Comparison of ENCODE assay signal across 10 cellular contexts in the genomic region with DNA sequence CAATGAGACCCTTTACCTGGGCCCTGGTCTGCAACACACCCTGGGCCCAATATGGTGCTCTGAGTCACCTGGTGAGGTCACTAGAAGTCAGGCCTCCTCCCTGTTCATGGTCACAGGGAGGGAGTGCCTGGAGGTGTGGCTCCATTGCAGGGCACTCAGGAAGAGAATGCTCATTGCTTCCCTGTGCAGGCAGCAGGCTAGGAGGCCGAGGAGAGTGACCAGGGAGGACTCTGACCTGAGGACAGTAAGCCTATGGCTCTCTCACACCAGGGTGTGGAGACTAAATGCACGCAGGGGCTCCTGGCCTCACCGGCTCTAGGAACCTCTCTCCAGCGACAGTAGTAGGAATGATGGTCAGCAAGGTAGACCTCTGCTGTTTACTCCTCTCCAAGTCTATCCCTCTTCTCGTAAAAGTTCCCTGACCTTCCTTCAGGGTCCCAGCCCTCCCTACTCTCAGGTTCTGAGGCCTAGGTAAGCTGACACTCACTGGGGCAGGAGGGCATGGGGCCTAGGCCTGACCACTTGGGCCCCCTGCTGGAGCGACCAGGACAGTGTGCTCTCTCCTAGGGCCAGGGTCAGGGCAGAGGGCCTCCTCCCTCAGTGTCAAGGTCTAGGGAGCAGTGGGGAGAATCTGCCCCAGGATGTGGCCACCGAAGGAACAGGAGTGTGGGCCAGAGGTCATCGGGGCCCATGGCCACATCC. TPM values are rescaled to one million over a fixed set of nuclear protein-coding genes. Genes with fewer than 3 reads are reported as not detected.
DNase-seq lines count a peak whose midpoint lies in the region; ATAC-seq and TF ChIP-seq lines count a peak whose summit lies in the region.
"Had no signal": no experiment of that assay in that cellular context is flagged by ENCODE, and none has a peak within 500 bp of the region (broad histone marks: within the 10 kb centered on the region; RNA-seq: fewer than 3 reads in every experiment).

No MANE protein-coding gene starts in this region.

- ATAC-seq in heart right ventricle (peak; percentile 49 to 82 (median 66)), GM21423 (IDR thresholded peaks at IDR 0.05; ENCODE audit: unreplicated experiment) (no peak), HG03520 (IDR thresholded peaks at IDR 0.05; ENCODE audit: unreplicated experiment) (no peak)

- no peak overlapping the region for H3K4me2 ChIP-seq in SK-N-SH

- H2AFZ ChIP-seq in SK-N-SH (ENCODE audit: low read depth) = no peak overlapping the region

- 94% methylated on average over 7 of the region's 8 CpGs for WGBS in SK-N-SH (ENCODE audit: low lambda C conversion rate)
- WGBS in heart right ventricle, 2 donors = 82 to 89% methylated on average over 8 of the region's 8 CpGs

- no peak overlapping the region for H3K4me3 ChIP-seq in SK-N-SH (ENCODE audit: low read depth in 2 of 2, low read length in 1 of 2)
- no peak overlapping the region for H3K4me3 ChIP-seq in heart right ventricle
- H3K4me3 ChIP-seq in retinal pigment epithelial cell (ENCODE audit: low read length) = no peak overlapping the region
- no peak overlapping the region for H3K4me3 ChIP-seq in dorsolateral prefrontal cortex

- no peaks in the 10 kb centered on the region for H4K20me1 ChIP-seq in SK-N-SH (ENCODE audit: insufficient read depth)

- H3K27ac ChIP-seq in SK-N-SH (ENCODE audit: low read depth in 2 of 2, low read length in 1 of 2) (no peak overlapping the region), heart right ventricle (no peak overlapping the region), dorsolateral prefrontal cortex (no peak overlapping the region)

- intact Hi-C loops in heart right ventricle (cut with DNase I) = loop anchor here in 5 of 10 donors (5.0 to 10.0 kb wide), 3 partner anchors 95 to 105 kb away; no protein-coding TSS in a partner anchor
- intact Hi-C loops in dorsolateral prefrontal cortex (cut with DNase I) = no loop called here

- TF ChIP-seq RAD21 in SK-N-SH (IDR thresholded peaks at IDR 0.05; ENCODE audit: low read length) = peak; percentile 24; the same call in 1 of the 2 replicates

- H3K27me3 ChIP-seq in SK-N-SH (ENCODE audit: insufficient read depth) (no peaks in the 10 kb centered on the region), heart right ventricle (no peaks in the 10 kb centered on the region), dorsolateral prefrontal cortex (peaks cover 0 to 4% (median 0%) of the 10 kb centered on the region in 45 donors)

- H3K36me3 ChIP-seq in SK-N-SH (replicated peaks in 1 of 2; ENCODE audit: control insufficient read depth in 1 of 2, insufficient read depth in 2 of 2, low read length in 1 of 2) (no peaks in the 10 kb centered on the region), heart right ventricle (no peaks in the 10 kb centered on the region)

- H3K4me1 ChIP-seq in SK-N-SH (ENCODE audit: control insufficient read depth in 1 of 2, insufficient read depth in 2 of 2, low read depth in 1 of 2, low read length in 1 of 2) (no peaks in the 10 kb centered on the region), heart right ventricle (peaks cover 0 to 10% (median 0%) of the 10 kb centered on the region in 9 donors)

- H3K79me2 ChIP-seq in SK-N-SH (ENCODE audit: insufficient read depth) = no peaks in the 10 kb centered on the region

- DNase-seq in SK-N-SH (no peak), heart right ventricle (no peak), retinal pigment epithelial cell (ENCODE audit: low read depth) (no peak), dorsolateral prefrontal cortex (no peak), HCEC 1CT (no peak)
- DNase-seq: activated CD4-positive, alpha-beta T cell treated with anti-CD3 and anti-CD28 coated beads for 1 hour; NCI-H748 treated with DMSO at 0.1 percent for 48 hours had no signal

- H3K9me2 ChIP-seq in SK-N-SH = no peaks in the 10 kb centered on the region

- H3F3A ChIP-seq in SK-N-SH (replicated peaks; ENCODE audit: insufficient read depth) = no peaks in the 10 kb centered on the region

- POLR2A ChIA-PET in SK-N-SH (lab: Yijun Ruan, JAX) = interaction anchor here (0.5 kb wide), 1 partner anchor 29 kb away, joined by 4 read pairs; no protein-coding TSS in a partner anchor

- TF ChIP-seq CTCF in GM12874 (IDR thresholded peaks at IDR 0.05; ENCODE audit: insufficient read depth, low read depth, low read length) (0 out of 2 replicates have a peak, but pooled peaks have one; percentile 18), SK-N-SH (IDR thresholded peaks at IDR 0.05) (no peak), heart right ventricle (IDR thresholded peaks at IDR 0.05) (peak in 8 of 9 donors; percentile 10 to 53 (median 40)), retinal pigment epithelial cell (conservative IDR thresholded peaks at IDR 0.05; ENCODE audit: low read depth, low read length) (peak; percentile 14), dorsolateral prefrontal cortex (IDR thresholded peaks at IDR 0.05 in 54 of 56, conservative IDR thresholded peaks at IDR 0.05 in 2 of 56; ENCODE audit: low read depth in 1 of 56, partially characterized antibody in 56 of 56) (peak in 7 of 56 donors; percentile 10 to 20 (median 13))

- CTCF ChIA-PET in SK-N-SH (lab: Yijun Ruan, JAX) = interaction anchor here (1.4 kb wide), 1 partner anchor 109 kb away, joined by 7 read pairs; no protein-coding TSS in a partner anchor

- H3K9ac ChIP-seq in SK-N-SH = no peak overlapping the region

- H3K9me3 ChIP-seq in SK-N-SH (no peaks in the 10 kb centered on the region), heart right ventricle (peaks cover 0 to 25% (median 3%) of the 10 kb centered on the region in 11 donors)

- no peak for TF ChIP-seq EP300 in SK-N-SH (IDR thresholded peaks at IDR 0.05; ENCODE audit: borderline replicate concordance in 1 of 2, low read depth in 1 of 2, low read length in 1 of 2)

TF ChIP-seq in SK-N-SH, 30 proteins besides CTCF, POLR2A, EP300 and RAD21:
- TF ChIP-seq SMC3 (IDR thresholded peaks at IDR 0.05; ENCODE audit: low read depth, low read length) (peak; percentile 25), MXI1 (IDR thresholded peaks at IDR 0.05; ENCODE audit: low read depth, low read length) (no peak)

RNA-seq across cellular contexts. Expression of gene SLCO2A1, which starts 9.6 kb away (rescaled TPM):
- polyA plus RNA-seq in SK-N-SH (2012; rRNA removed) = 5.8 and 9.3 TPM in 2 replicates
- polyA plus RNA-seq in SK-N-SH (2012; cell fraction: cytosol; rRNA removed) = 3.2 and 4.8 TPM in 2 replicates
- polyA plus RNA-seq in SK-N-SH (2012; cell fraction: nucleus; rRNA removed) = 10.5 and 12.4 TPM in 2 replicates
- 10 to 100 TPM in 4 of 10 donors, 1 to 10 TPM in 6; 3.6 to 30.4 (median 8.4) TPM for total RNA-seq in heart right ventricle
- polyA plus RNA-seq in heart right ventricle = 10 to 100 TPM; 13.4 to 14.2 TPM
- total RNA-seq in dorsolateral prefrontal cortex = 10 to 100 TPM in 3 of 120 experiments, 1 to 10 TPM in 116, under 1 TPM in 1; 0.93 to 10.5 (median 5.3) TPM

Comparison
In these comparisons a context has a peak if more than half of its experiments do, and no peak if none do; other contexts are left out.
1. ATAC-seq: peak in heart right ventricle (8 of 8); none in GM21423 (single experiment) and HG03520 (single experiment).